Comparison of ENCODE assay signal across 23 cellular contexts in the genomic region with DNA sequence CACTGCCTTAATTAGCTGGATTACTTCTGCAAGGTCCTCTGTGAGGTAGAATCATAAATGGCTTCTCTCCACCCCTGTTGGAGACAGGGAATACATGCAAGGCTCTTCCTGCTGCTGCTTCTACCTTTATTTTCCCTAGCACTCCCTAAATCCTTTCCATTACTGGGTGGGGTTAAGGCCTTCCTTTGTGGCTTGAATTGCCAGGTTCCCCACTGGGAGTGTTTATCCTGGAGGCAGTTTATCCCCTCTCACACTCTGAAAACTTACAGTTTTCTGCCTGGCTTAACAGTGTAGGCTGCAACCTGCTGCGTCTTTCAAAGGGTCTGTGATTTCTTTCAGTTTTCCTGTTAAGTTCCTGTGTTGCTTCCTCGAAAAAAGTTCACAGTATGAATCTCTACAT.
"Had no signal": no experiment of that assay in that cellular context is flagged by ENCODE, and none has a peak within 500 bp of the region (broad histone marks: within the 10 kb centered on the region; RNA-seq: fewer than 3 reads in every experiment).

No MANE protein-coding gene starts in this region.

- H3K4me1 ChIP-seq: breast epithelium, heart right ventricle, left ventricle myocardium inferior, testis had no signal

- DNase-seq: activated CD4-positive, alpha-beta T cell treated with anti-CD3 and anti-CD28 coated beads, Interleukin-2, amount 50 U/mL, for 1 hour; activated CD8-positive, alpha-beta T cell treated with anti-CD3 and anti-CD28 coated beads for 36 hours; activated naive CD8-positive, alpha-beta T cell treated with anti-CD3 and anti-CD28 coated beads, Interleukin-2, amount 50 U/mL, for 24 hours; activated T-cell treated with anti-CD3 and anti-CD28 coated beads, Interleukin-2, amount 50 U/mL, for 4 hours; amygdala; central memory CD4-positive, alpha-beta T cell; esophagus squamous epithelium; foreskin melanocyte; heart right ventricle; islet precursor cell; left ventricle myocardium inferior; mucosa of descending colon; ovary; stimulated activated CD4-positive, alpha-beta T cell treated with anti-CD3 and anti-CD28 coated beads, Interleukin-12 subunit alpha, Interleukin-12 subunit beta, amount 100 ng/mL, for 4 hours; stimulated activated CD4-positive, alpha-beta T cell treated with anti-CD3 and anti-CD28 coated beads, Interleukin-4, amount 100 ng/mL, for 1 hour; stimulated activated naive CD8-positive, alpha-beta T cell treated with anti-CD3 and anti-CD28 coated beads, Interleukin-15, Interleukin-2, amounts not matched to agents 100 U/mL and 50 U/mL, for 24 hours; T1000; testis; trophoblast cell had no signal

- H3K9me3 ChIP-seq: breast epithelium, esophagus squamous epithelium, ovary, testis had no signal

- H3K27me3 ChIP-seq: breast epithelium, esophagus squamous epithelium, ovary, testis had no signal

- H3K27ac ChIP-seq: breast epithelium, epithelial cell of prostate, esophagus squamous epithelium, heart right ventricle, left ventricle myocardium inferior, ovary, skin epidermis, testis had no signal

- H3K4me3 ChIP-seq: breast epithelium, esophagus squamous epithelium, heart right ventricle, left ventricle myocardium inferior, lung, mucosa of descending colon, ovary, skin epidermis, testis had no signal

- H3K36me3 ChIP-seq: breast epithelium, esophagus squamous epithelium, heart right ventricle, left ventricle myocardium inferior, ovary had no signal
